In genomic region chr10:51698473-51699063, GRCh38 we compare ENCODE assay signal across 8 cellular contexts. TPM values are rescaled to one million over a fixed set of nuclear protein-coding genes. Genes with fewer than 3 reads are reported as not detected.
A peak's percentile ranks its signal among the peaks of the same experiment; 100 is the strongest.
DNase-seq lines count a peak whose midpoint lies in the region; ATAC-seq and TF ChIP-seq lines count a peak whose summit lies in the region.

No MANE protein-coding gene starts in this region.

- H3K36me3 ChIP-seq in HEK293 (ENCODE audit: control insufficient read depth in 2 of 2, insufficient read depth in 1 of 2, low read length in 2 of 2) (peaks cover 0 to 18% of the 10 kb centered on the region in 2 experiments; a peak in 1 of 3 replicates), hepatocyte (replicated peaks; ENCODE audit: insufficient read depth, low read depth) (no peaks in the 10 kb centered on the region), smooth muscle cell (ENCODE audit: low read depth) (no peaks in the 10 kb centered on the region)

- H3K9me2 ChIP-seq in hepatocyte (replicated peaks; ENCODE audit: insufficient read depth): no peaks in the 10 kb centered on the region

- no peaks in the 10 kb centered on the region for H3K27me3 Mint-ChIP-seq in activated T-helper 17 cell treated with anti-CD3 and anti-CD28 coated beads, Interleukin-2, amount 50 U/mL, for 72 hours

- H3K79me2 ChIP-seq in hepatocyte (peaks cover 22% of the 10 kb centered on the region), smooth muscle cell (ENCODE audit: low read depth) (peaks cover 28% of the 10 kb centered on the region)

- TF ChIP-seq CTCF in HEK293 (tag by site-specific recombination; IDR thresholded peaks at IDR 0.05): no peak
- no peak for TF ChIP-seq CTCF in hepatocyte (IDR thresholded peaks at IDR 0.05; ENCODE audit: poor library complexity)
- no peak for TF ChIP-seq CTCF in smooth muscle cell (IDR thresholded peaks at IDR 0.05; ENCODE audit: borderline replicate concordance, insufficient read depth, poor library complexity, severe bottlenecking)

- peak overlapping the region; percentile 97 for H3K4me3 Mint-ChIP-seq in activated T-helper 17 cell treated with anti-CD3 and anti-CD28 coated beads, Interleukin-2, amount 50 U/mL, for 72 hours

- peaks cover 10% of the 10 kb centered on the region for H3F3A ChIP-seq in smooth muscle cell (ENCODE audit: low read depth)

- H3K27ac ChIP-seq in HEK293 (ENCODE audit: extremely low read depth, low read depth, low read length) (peak overlapping the region; percentile 93), hepatocyte (peak overlapping the region; percentile 99), smooth muscle cell (ENCODE audit: low read depth) (peak overlapping the region; percentile 98)

- peak overlapping the region; percentile 91 for H2AFZ ChIP-seq in hepatocyte
- H2AFZ ChIP-seq in smooth muscle cell (ENCODE audit: low read depth): peak overlapping the region; percentile 94

- H3K27me3 ChIP-seq in hepatocyte (no peaks in the 10 kb centered on the region), smooth muscle cell (ENCODE audit: low read depth) (no peaks in the 10 kb centered on the region)

- ATAC-seq in activated T-helper 17 cell treated with anti-CD3 and anti-CD28 coated beads, Interleukin-2, amount 50 U/mL, for 72 hours (replicated peaks): no peak
- no peak for ATAC-seq in HG02970 (IDR thresholded peaks at IDR 0.05; ENCODE audit: low FRiP score, unreplicated experiment)
- ATAC-seq in GM18502 (IDR thresholded peaks at IDR 0.05; ENCODE audit: poor library complexity, unreplicated experiment): no peak

- H3K36me3 Mint-ChIP-seq in activated T-helper 17 cell treated with anti-CD3 and anti-CD28 coated beads, Interleukin-2, amount 50 U/mL, for 72 hours (ENCODE audit: low read depth): peaks cover 54% of the 10 kb centered on the region

- H3K27ac Mint-ChIP-seq in activated T-helper 17 cell treated with anti-CD3 and anti-CD28 coated beads, Interleukin-2, amount 50 U/mL, for 72 hours: peak overlapping the region; percentile 99

- 90% methylated on average over 8 of the region's 8 CpGs for WGBS in hepatocyte (ENCODE audit: low lambda C conversion rate, missing lambda C conversion rate)
- WGBS in smooth muscle cell (ENCODE audit: low lambda C conversion rate): 92% methylated on average over 8 of the region's 8 CpGs

- peak overlapping the region; percentile 99 for H3K9ac ChIP-seq in smooth muscle cell (ENCODE audit: low read depth)

- H3K9me3 Mint-ChIP-seq in activated T-helper 17 cell treated with anti-CD3 and anti-CD28 coated beads, Interleukin-2, amount 50 U/mL, for 72 hours: no peaks in the 10 kb centered on the region

- H3K4me2 ChIP-seq in hepatocyte (peak overlapping the region; percentile 79), smooth muscle cell (peak overlapping the region; percentile 84)

- POLR2A ChIA-PET in HEK293 (lab: Yijun Ruan, JAX): interaction anchor here (1.2 kb wide), 1 partner anchor 625 kb away, joined by 3 read pairs; the partner anchor contains the start of gene PRKG1

- CTCF ChIA-PET in HEK293 (lab: Yijun Ruan, JAX): interaction anchor here (0.9 kb wide), 1 partner anchor 17 kb away, joined by 3 read pairs; no protein-coding TSS in a partner anchor

- H3K4me3 ChIP-seq in HEK293 (ENCODE audit: low read depth, low read length) (peak overlapping the region; percentile 66), hepatocyte (peak overlapping the region; percentile 82), smooth muscle cell (peak overlapping the region; percentile 88)

- peaks cover 11% of the 10 kb centered on the region for H3K4me1 ChIP-seq in HEK293 (ENCODE audit: control insufficient read depth, insufficient read depth, low read length)
- H3K4me1 ChIP-seq in hepatocyte (ENCODE audit: insufficient read depth): peaks cover 10% of the 10 kb centered on the region
- peaks cover 53% of the 10 kb centered on the region for H3K4me1 ChIP-seq in smooth muscle cell (ENCODE audit: low read depth)

- H3K9me3 ChIP-seq in HEK293 (ENCODE audit: control insufficient read depth, insufficient read depth, low read depth, low read length): no peaks in the 10 kb centered on the region
- no peaks in the 10 kb centered on the region for H3K9me3 ChIP-seq in hepatocyte (ENCODE audit: low read depth)
- no peaks in the 10 kb centered on the region for H3K9me3 ChIP-seq in smooth muscle cell (replicated peaks; ENCODE audit: low read depth)

- DNase-seq in hepatocyte (ENCODE audit: low spot score): no peak
- DNase-seq in smooth muscle cell (lab: John Stamatoyannopoulos, UW; ENCODE audit: unreplicated experiment): no peak
- no peak for DNase-seq in NCI-H2081 treated with DMSO at 0.1 percent for 48 hours (lab: John Stamatoyannopoulos, UW)
- no peak for DNase-seq in NCI-H187 (lab: John Stamatoyannopoulos, UW)

- no peaks in the 10 kb centered on the region for H4K20me1 ChIP-seq in hepatocyte (ENCODE audit: insufficient read depth, poor library complexity, severe bottlenecking)
- H4K20me1 ChIP-seq in smooth muscle cell (ENCODE audit: low read depth): peaks cover 21% of the 10 kb centered on the region

- peaks cover 29% of the 10 kb centered on the region for H3K4me1 Mint-ChIP-seq in activated T-helper 17 cell treated with anti-CD3 and anti-CD28 coated beads, Interleukin-2, amount 50 U/mL, for 72 hours

TF ChIP-seq in HEK293, 187 proteins besides CTCF, POLR2A, EP300 and RAD21 (continues in another document):
- no peak for TF ChIP-seq WT1 (tag by site-specific recombination; IDR thresholded peaks at IDR 0.05)
- no peak for TF ChIP-seq TRIM28 (IDR thresholded peaks at IDR 0.05; ENCODE audit: borderline replicate concordance, low read length)
- no peak for TF ChIP-seq ZNF202 (tag by site-specific recombination; IDR thresholded peaks at IDR 0.05; ENCODE audit: borderline replicate concordance)
- no peak for TF ChIP-seq ZNF18 (tag by site-specific recombination; IDR thresholded peaks at IDR 0.05)
- TF ChIP-seq, protein P1, sequence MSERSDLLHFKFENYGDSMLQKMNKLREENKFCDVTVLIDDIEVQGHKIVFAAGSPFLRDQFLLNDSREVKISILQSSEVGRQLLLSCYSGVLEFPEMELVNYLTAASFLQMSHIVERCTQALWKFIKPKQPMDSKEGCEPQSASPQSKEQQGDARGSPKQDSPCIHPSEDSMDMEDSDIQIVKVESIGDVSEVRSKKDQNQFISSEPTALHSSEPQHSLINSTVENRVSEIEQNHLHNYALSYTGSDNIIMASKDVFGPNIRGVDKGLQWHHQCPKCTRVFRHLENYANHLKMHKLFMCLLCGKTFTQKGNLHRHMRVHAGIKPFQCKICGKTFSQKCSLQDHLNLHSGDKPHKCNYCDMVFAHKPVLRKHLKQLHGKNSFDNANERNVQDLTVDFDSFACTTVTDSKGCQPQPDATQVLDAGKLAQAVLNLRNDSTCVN (tag by site-specific recombination; optimal IDR thresholded peaks at IDR 0.05): no peak
- no peak for TF ChIP-seq ZNF560 (tag by site-specific recombination; IDR thresholded peaks at IDR 0.05; ENCODE audit: borderline replicate concordance)
- TF ChIP-seq ZNF19 (tag by site-specific recombination; IDR thresholded peaks at IDR 0.05; ENCODE audit: low read depth): no peak
- TF ChIP-seq ZFP37 (tag by site-specific recombination; IDR thresholded peaks at IDR 0.05): no peak
- no peak for TF ChIP-seq EGR2 (tag by site-specific recombination; IDR thresholded peaks at IDR 0.05; ENCODE audit: low read depth)
- no peak for TF ChIP-seq TSHZ1 (tag by site-specific recombination; IDR thresholded peaks at IDR 0.05; ENCODE audit: borderline replicate concordance)

RNA-seq across cellular contexts. Expression of gene CSTF2T, which starts 0.8 kb away (rescaled TPM):
- total RNA-seq in activated T-helper 17 cell treated with anti-CD3 and anti-CD28 coated beads, Interleukin-2, amount 50 U/mL, for 72 hours: 10 to 100 TPM; 25.6 to 29.7 TPM
- total RNA-seq in hepatocyte (19.6 and 22.3 TPM in 2 replicates), smooth muscle cell (18.5 and 19.6 TPM in 2 replicates)
- polyA plus RNA-seq in hepatocyte (5.2 and 7.2 TPM in 2 replicates), smooth muscle cell (7.1 and 8.3 TPM in 2 replicates)
